ENCODE assay signal across 14 cellular contexts in genomic region chr2:181784556-181784955, GRCh38.
A peak's percentile ranks its signal among the peaks of the same experiment; 100 is the strongest.
DNase-seq lines count a peak whose midpoint lies in the region; ATAC-seq and TF ChIP-seq lines count a peak whose summit lies in the region.
"Had no signal": no experiment of that assay in that cellular context is flagged by ENCODE, and none has a peak within 500 bp of the region (broad histone marks: within the 10 kb centered on the region; RNA-seq: fewer than 3 reads in every experiment).

No MANE protein-coding gene starts in this region.

- H3K36me3 Mint-ChIP-seq in osteocyte (ENCODE audit: unreplicated experiment) = no peaks in the 10 kb centered on the region
- no peaks in the 10 kb centered on the region for H3K36me3 Mint-ChIP-seq in activated T-cell treated with anti-CD3 and anti-CD28 coated beads, Interleukin-2, amount 50 U/mL, for 4 hours (ENCODE audit: insufficient read depth)

- TF ChIP-seq POLR2A in spleen (IDR thresholded peaks at IDR 0.05) = no peak

- H3K4me3 ChIP-seq in choroid plexus epithelial cell (ENCODE audit: low read depth, low read length) (no peak overlapping the region), spleen (no peak overlapping the region)

- H3K27me3 ChIP-seq in spleen (replicated peaks in 1 of 7) = no peaks in the 10 kb centered on the region

- DNase-seq in EL = peak; percentile 82
- DNase-seq in NCI-H146 treated with DMSO at 0.1 percent for 48 hours (lab: John Stamatoyannopoulos, UW; ENCODE audit: unreplicated experiment) = peak; percentile 26
- peak; percentile 52 for DNase-seq in choroid plexus epithelial cell (ENCODE audit: low read depth)
- DNase-seq in osteocyte (ENCODE audit: extremely low spot score, unreplicated experiment) = no peak
- no peak for DNase-seq in activated T-cell treated with anti-CD3 and anti-CD28 coated beads, Interleukin-2, amount 50 U/mL, for 4 hours
- no peak for DNase-seq in HUDEP-2 (lab: John Stamatoyannopoulos, UW; ENCODE audit: unreplicated experiment in 76 of 76)
- DNase-seq in spleen = no peak
- DNase-seq: activated CD8-positive, alpha-beta T cell treated with anti-CD3 and anti-CD28 coated beads, Interleukin-2, amount 10 ng/mL, durations not matched to agents 7 days and 5 days; activated naive CD4-positive, alpha-beta T cell; CD4-positive, alpha-beta T cell; T1000 had no signal

- intact Hi-C loops in spleen (cut with DNase I; ENCODE audit: low total_unique reads) = no loop called here

- TF ChIP-seq CTCF in choroid plexus epithelial cell (conservative IDR thresholded peaks at IDR 0.05; ENCODE audit: low read depth, low read length) = no peak
- TF ChIP-seq CTCF in osteocyte (IDR thresholded peaks at IDR 0.05) = no peak
- TF ChIP-seq CTCF in spleen (IDR thresholded peaks at IDR 0.05 in 8 of 11, conservative IDR thresholded peaks at IDR 0.05 in 3 of 11) = no peak

- no peak overlapping the region for H3K27ac ChIP-seq in spleen
- H3K27ac ChIP-seq: KMS-11 had no signal

- peaks cover 0 to 14% (median 5%) of the 10 kb centered on the region in 6 donors for H3K4me1 ChIP-seq in spleen

- no peaks in the 10 kb centered on the region for H3K9me3 ChIP-seq in spleen

- H3K9me3 Mint-ChIP-seq in osteocyte (ENCODE audit: unreplicated experiment) = no peaks in the 10 kb centered on the region
- no peaks in the 10 kb centered on the region for H3K9me3 Mint-ChIP-seq in activated T-cell treated with anti-CD3 and anti-CD28 coated beads, Interleukin-2, amount 50 U/mL, for 4 hours
- H3K9me3 Mint-ChIP-seq: CD4-positive, alpha-beta T cell; central memory CD8-positive, alpha-beta T cell had no signal

- no peaks in the 10 kb centered on the region for H3K36me3 ChIP-seq in spleen

- WGBS in spleen, 5 donors = 81 to 95% (median 87%) methylated on average over 3 of the region's 3 CpGs

- no peaks in the 10 kb centered on the region for H3K27me3 Mint-ChIP-seq in osteocyte (ENCODE audit: unreplicated experiment)
- H3K27me3 Mint-ChIP-seq in activated T-cell treated with anti-CD3 and anti-CD28 coated beads, Interleukin-2, amount 50 U/mL, for 4 hours (ENCODE audit: low read depth) = peaks cover 6% of the 10 kb centered on the region
- H3K27me3 Mint-ChIP-seq: CD4-positive, alpha-beta T cell had no signal

- ATAC-seq in activated T-cell treated with anti-CD3 and anti-CD28 coated beads, Interleukin-2, amount 50 U/mL, for 4 hours = no peak
- ATAC-seq in HG02970 (IDR thresholded peaks at IDR 0.05; ENCODE audit: low FRiP score, unreplicated experiment) = no peak
- ATAC-seq: activated CD8-positive, alpha-beta T cell treated with anti-CD3 and anti-CD28 coated beads, Interleukin-2, amount 10 ng/mL, durations not matched to agents 7 days and 5 days had no signal

- H3K4me3 Mint-ChIP-seq in osteocyte (ENCODE audit: unreplicated experiment) = no peak overlapping the region
- H3K4me3 Mint-ChIP-seq in activated T-cell treated with anti-CD3 and anti-CD28 coated beads, Interleukin-2, amount 50 U/mL, for 4 hours = no peak overlapping the region
- H3K4me3 Mint-ChIP-seq: activated CD8-positive, alpha-beta T cell treated with anti-CD3 and anti-CD28 coated beads, Interleukin-2, amount 10 ng/mL, durations not matched to agents 7 days and 5 days; CD4-positive, alpha-beta T cell; central memory CD8-positive, alpha-beta T cell had no signal

- peak overlapping the region; percentile 35 for H3K27ac Mint-ChIP-seq in osteocyte (ENCODE audit: unreplicated experiment)
- H3K27ac Mint-ChIP-seq: activated CD8-positive, alpha-beta T cell treated with anti-CD3 and anti-CD28 coated beads, Interleukin-2, amount 10 ng/mL, durations not matched to agents 7 days and 5 days; CD4-positive, alpha-beta T cell had no signal

- peaks cover 75% of the 10 kb centered on the region for H3K4me1 Mint-ChIP-seq in osteocyte (ENCODE audit: unreplicated experiment)
- H3K4me1 Mint-ChIP-seq in activated T-cell treated with anti-CD3 and anti-CD28 coated beads, Interleukin-2, amount 50 U/mL, for 4 hours (ENCODE audit: low read depth) = no peaks in the 10 kb centered on the region
- H3K4me1 Mint-ChIP-seq: central memory CD8-positive, alpha-beta T cell had no signal

Comparison
In these comparisons a context has a peak if more than half of its experiments do, and no peak if none do; other contexts are left out.
1. DNase-seq: peak in EL (single experiment), NCI-H146 treated with DMSO at 0.1 percent for 48 hours (single experiment) and choroid plexus epithelial cell (single experiment); none in osteocyte (single experiment), activated T-cell treated with anti-CD3 and anti-CD28 coated beads, Interleukin-2, amount 50 U/mL, for 4 hours (single experiment), HUDEP-2 (0 of 76) and spleen (single experiment).